Comparison of ENCODE assay signal across 8 cellular contexts in the genomic region with DNA sequence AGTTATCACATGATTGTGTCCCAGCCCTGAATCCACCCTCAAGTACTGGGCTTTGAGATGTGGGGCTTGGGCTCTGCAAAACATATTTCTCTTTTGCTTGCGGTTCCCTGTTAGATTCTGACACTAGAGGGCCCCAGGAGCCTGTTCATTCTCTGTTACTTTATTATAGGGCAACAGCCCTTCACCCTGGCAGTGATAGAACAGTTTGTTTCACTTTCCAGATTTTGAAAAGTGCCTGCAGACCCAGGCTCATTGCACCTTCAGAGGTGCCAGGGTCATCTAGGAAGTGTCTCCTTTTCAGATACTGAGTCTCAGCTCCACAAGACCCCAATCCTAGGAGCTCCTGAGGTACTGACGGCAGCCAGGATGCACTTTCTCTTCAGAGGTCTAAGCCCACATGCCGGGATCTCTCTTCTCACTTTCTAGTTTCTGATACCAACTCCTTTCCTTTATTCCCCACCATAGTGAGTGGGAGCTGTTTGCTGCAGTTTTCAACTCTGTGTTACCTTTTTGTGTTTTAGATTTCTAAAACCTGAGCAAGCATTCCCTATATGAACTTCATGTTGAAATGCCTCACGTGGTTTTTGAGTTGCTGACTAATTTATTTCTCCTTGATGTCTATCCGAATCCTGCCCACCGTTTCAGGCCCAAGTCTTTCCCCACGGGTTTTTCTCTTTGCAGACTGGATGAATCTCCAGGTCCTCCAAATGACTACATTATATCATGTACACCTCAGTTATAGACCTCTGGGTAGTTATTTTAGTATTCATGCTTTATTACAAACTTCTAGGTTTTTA. TPM values are rescaled to one million over a fixed set of nuclear protein-coding genes. Genes with fewer than 3 reads are reported as not detected.
A peak's percentile ranks its signal among the peaks of the same experiment; 100 is the strongest.
DNase-seq lines count a peak whose midpoint lies in the region; ATAC-seq and TF ChIP-seq lines count a peak whose summit lies in the region.

No MANE protein-coding gene starts in this region.

- no peaks in the 10 kb centered on the region for H3K4me1 ChIP-seq in stomach

- CTCF ChIA-PET in activated CD4-positive, alpha-beta T cell treated with anti-CD3 and anti-CD28 coated beads for 36 hours (lab: Charles Lee), result interaction anchor here (0.7 to 1.6 kb wide), 3 partner anchors 11 to 535 kb away, joined by 3 to 5 read pairs (median 4); no protein-coding TSS in a partner anchor

- H3K27ac Mint-ChIP-seq in activated CD4-positive, alpha-beta T cell treated with anti-CD3 and anti-CD28 coated beads for 36 hours, result peak overlapping the region; percentile 59

- H3K4me3 ChIP-seq in dorsolateral prefrontal cortex, result peak overlapping the region in 34 of 59 donors; percentile 15 to 53 (median 28)
- H3K4me3 ChIP-seq in stomach, result peak overlapping the region in 2 of 4 donors; percentile 19 to 39

- no peak for TF ChIP-seq POLR2A in stomach (IDR thresholded peaks at IDR 0.05)

- H3K27me3 ChIP-seq in dorsolateral prefrontal cortex (peaks cover 0 to 8% (median 0%) of the 10 kb centered on the region in 45 donors), stomach (peaks cover 0 to 26% (median 6%) of the 10 kb centered on the region in 3 donors)

- peak overlapping the region; percentile 50 for H3K4me3 Mint-ChIP-seq in activated CD4-positive, alpha-beta T cell treated with anti-CD3 and anti-CD28 coated beads for 36 hours

- H3K9me3 ChIP-seq in stomach, result no peaks in the 10 kb centered on the region

- H3K27me3 Mint-ChIP-seq in activated CD4-positive, alpha-beta T cell treated with anti-CD3 and anti-CD28 coated beads for 36 hours, result no peaks in the 10 kb centered on the region

- DNase-seq in Right ventricle myocardium inferior (ENCODE audit: missing footprints) (no peak), cardiac septum (ENCODE audit: low spot score) (no peak), NCI-H460 (ENCODE audit: extremely low read depth, low read depth) (peak; percentile 56), dorsolateral prefrontal cortex (peak in 2 of 10 donors; percentile 46 to 60), medulla oblongata (ENCODE audit: extremely low spot score) (peak; percentile 61), stomach (peak; percentile 39)
- peak; percentile 74 for DNase-seq in activated CD4-positive, alpha-beta T cell treated with anti-CD3 and anti-CD28 coated beads for 36 hours

- no peaks in the 10 kb centered on the region for H3K36me3 ChIP-seq in stomach

- H3K36me3 Mint-ChIP-seq in activated CD4-positive, alpha-beta T cell treated with anti-CD3 and anti-CD28 coated beads for 36 hours (ENCODE audit: low read depth), result no peaks in the 10 kb centered on the region

- intact Hi-C loops in Right ventricle myocardium inferior (cut with DNase I), result loop anchor here (1.0 kb wide), 1 partner anchor 472 kb away; no protein-coding TSS in a partner anchor
- intact Hi-C loops in cardiac septum (cut with DNase I), result loop anchor here (2.0 kb wide), 1 partner anchor 471 kb away; no protein-coding TSS in a partner anchor
- intact Hi-C loops in activated CD4-positive, alpha-beta T cell treated with anti-CD3 and anti-CD28 coated beads for 36 hours (cut with DNase I, micrococcal nuclease), result loop anchor here (1.0 to 2.0 kb wide), 2 partner anchors 472 to 519 kb away; no protein-coding TSS in a partner anchor
- intact Hi-C loops in dorsolateral prefrontal cortex (cut with DNase I), result loop anchor here (2.0 to 10.0 kb wide), 3 partner anchors 471 to 557 kb away; no protein-coding TSS in a partner anchor
- intact Hi-C loops in stomach (cut with DNase I; ENCODE audit: low total_unique reads), result loop anchor here (5.0 kb wide), 1 partner anchor 475 kb away; no protein-coding TSS in a partner anchor

- 30 to 56% (median 45%) methylated on average over 7 of the region's 7 CpGs for WGBS in stomach, 5 donors

- TF ChIP-seq CTCF in dorsolateral prefrontal cortex (IDR thresholded peaks at IDR 0.05 in 54 of 56, conservative IDR thresholded peaks at IDR 0.05 in 2 of 56; ENCODE audit: low read depth in 1 of 56, partially characterized antibody in 56 of 56) (peak; percentile 32 to 82 (median 66)), stomach (IDR thresholded peaks at IDR 0.05) (peak in 4 of 7 experiments; percentile 37 to 63 (median 42))

- POLR2A ChIA-PET in activated CD4-positive, alpha-beta T cell treated with anti-CD3 and anti-CD28 coated beads for 36 hours (lab: Charles Lee), result no interaction called here

- peak; percentile 50 for ATAC-seq in Right ventricle myocardium inferior
- peak; percentile 72 for ATAC-seq in HG03196 (IDR thresholded peaks at IDR 0.05; ENCODE audit: unreplicated experiment)
- peak; percentile 91 for ATAC-seq in activated CD4-positive, alpha-beta T cell treated with anti-CD3 and anti-CD28 coated beads for 36 hours

- no peak for TF ChIP-seq EP300 in stomach (IDR thresholded peaks at IDR 0.05)

- no peaks in the 10 kb centered on the region for H3K9me3 Mint-ChIP-seq in activated CD4-positive, alpha-beta T cell treated with anti-CD3 and anti-CD28 coated beads for 36 hours (ENCODE audit: low read depth)

- H3K4me1 Mint-ChIP-seq in activated CD4-positive, alpha-beta T cell treated with anti-CD3 and anti-CD28 coated beads for 36 hours, result peaks cover 26% of the 10 kb centered on the region

- no peak overlapping the region for H3K27ac ChIP-seq in dorsolateral prefrontal cortex
- H3K27ac ChIP-seq in stomach, result no peak overlapping the region

RNA-seq across cellular contexts. Expression of a gene that starts 10.9 kb away (rescaled TPM):
- 7.6 TPM for total RNA-seq in Right ventricle myocardium inferior
- 7.4 TPM for total RNA-seq in cardiac septum
- total RNA-seq in NCI-H460 (2014; rRNA removed; shearing (Covaris generic)), result 12.4 and 12.7 TPM in 2 replicates
- 14.1 and 16.0 TPM in 2 replicates for polyA plus RNA-seq in NCI-H460 (2014; cell fraction: nucleus; rRNA removed)
- 10 to 100 TPM; 21.5 to 24.9 TPM for total RNA-seq in activated CD4-positive, alpha-beta T cell treated with anti-CD3 and anti-CD28 coated beads for 36 hours
- total RNA-seq in dorsolateral prefrontal cortex, result 10 to 100 TPM in 9 of 120 experiments, 1 to 10 TPM in 111; 5.9 to 11.3 (median 8.3) TPM
- 10 to 100 TPM in 3 of 5 donors, 1 to 10 TPM in 1, not detected in 1; 7.2 to 16.9 (median 14.0) TPM for total RNA-seq in stomach
- polyA plus RNA-seq in stomach, result 10 to 100 TPM; 12.6 to 18.0 (median 15.1) TPM

RNA-seq across cellular contexts. Expression of a gene that starts 51.9 kb away (rescaled TPM):
- total RNA-seq in Right ventricle myocardium inferior (14.2 TPM), cardiac septum (15.3 TPM), dorsolateral prefrontal cortex (10 to 100 TPM; 20.5 to 42.8 (median 31.9) TPM), stomach (10 to 100 TPM in 3 of 5 donors, 1 to 10 TPM in 2; 4.1 to 23.9 (median 15.2) TPM)
- 15.7 and 18.1 TPM in 2 replicates for total RNA-seq in NCI-H460 (2014; rRNA removed; shearing (Covaris generic))
- 13.1 and 14.5 TPM in 2 replicates for polyA plus RNA-seq in NCI-H460 (2014; cell fraction: nucleus; rRNA removed)
- 1 to 10 TPM; 5.2 to 8.4 TPM for total RNA-seq in activated CD4-positive, alpha-beta T cell treated with anti-CD3 and anti-CD28 coated beads for 36 hours
- polyA plus RNA-seq in stomach, result 1 to 10 TPM; 4.3 to 7.5 (median 5.7) TPM

Comparison
In these comparisons a context has a peak if more than half of its experiments do, and no peak if none do; other contexts are left out.
1. DNase-seq: peak in NCI-H460 (single experiment), activated CD4-positive, alpha-beta T cell treated with anti-CD3 and anti-CD28 coated beads for 36 hours (single experiment), medulla oblongata (single experiment) and stomach (single experiment); none in Right ventricle myocardium inferior (single experiment) and cardiac septum (single experiment).
2. Peak in every context shown above with its lines, with median percentiles within 50 percentile points of each other: ATAC-seq.